ENCODE assay signal across 1 cellular context in genomic region chr12:58732894-58733293, GRCh38.
TF ChIP-seq lines count a peak whose summit lies in the region.

No MANE protein-coding gene starts in this region.

TF ChIP-seq in IMR-90, 13 proteins besides CTCF, POLR2A, EP300 and RAD21 (continued from another document):
- TF ChIP-seq, protein P1, sequence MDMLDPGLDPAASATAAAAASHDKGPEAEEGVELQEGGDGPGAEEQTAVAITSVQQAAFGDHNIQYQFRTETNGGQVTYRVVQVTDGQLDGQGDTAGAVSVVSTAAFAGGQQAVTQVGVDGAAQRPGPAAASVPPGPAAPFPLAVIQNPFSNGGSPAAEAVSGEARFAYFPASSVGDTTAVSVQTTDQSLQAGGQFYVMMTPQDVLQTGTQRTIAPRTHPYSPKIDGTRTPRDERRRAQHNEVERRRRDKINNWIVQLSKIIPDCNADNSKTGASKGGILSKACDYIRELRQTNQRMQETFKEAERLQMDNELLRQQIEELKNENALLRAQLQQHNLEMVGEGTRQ (IDR thresholded peaks at IDR 0.05; ENCODE audit: low read depth, low read length) = no peak
